Comparison of ENCODE assay signal across 25 cellular contexts in the genomic region with DNA sequence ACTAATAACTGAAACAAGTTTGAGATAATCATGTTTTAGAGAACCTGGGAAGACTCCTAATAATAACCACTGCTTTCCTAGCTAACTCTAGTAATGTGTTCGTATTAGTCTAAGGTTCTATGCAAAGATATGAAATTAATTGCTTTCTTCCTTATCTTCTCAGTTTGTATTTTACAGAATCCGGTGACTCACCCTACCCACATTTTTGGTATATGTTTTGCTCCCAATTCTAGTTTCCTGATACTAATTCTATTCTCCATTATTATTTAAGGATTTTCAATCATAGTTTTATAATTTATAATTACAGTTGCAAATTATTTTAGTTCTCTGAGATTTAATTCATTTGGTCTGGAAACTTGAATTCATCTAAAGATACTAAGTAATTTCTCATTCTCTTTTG.
"Had no signal": no experiment of that assay in that cellular context is flagged by ENCODE, and none has a peak within 500 bp of the region (broad histone marks: within the 10 kb centered on the region; RNA-seq: fewer than 3 reads in every experiment).

No MANE protein-coding gene starts in this region.

- DNase-seq: stimulated activated CD4-positive, alpha-beta T cell treated with anti-CD3 and anti-CD28 coated beads, Interleukin-2, amount 100 ng/mL, for 48 hours; stimulated activated CD4-positive, alpha-beta T cell treated with anti-CD3 and anti-CD28 coated beads, Interleukin-4, amount 100 ng/mL, for 1 hour; stimulated activated CD4-positive, alpha-beta T cell treated with anti-CD3 and anti-CD28 coated beads, Interleukin-4, amount 100 ng/mL, for 24 hours; stimulated activated CD4-positive, alpha-beta T cell treated with anti-CD3 and anti-CD28 coated beads, Interleukin-4, amount 100 ng/mL, for 4 hours; stimulated activated CD8-positive, alpha-beta memory T cell treated with anti-CD3 and anti-CD28 coated beads, Interleukin-4, amount 100 ng/mL, for 48 hours; stimulated activated naive B cell treated with anti-CD40 and anti-IgM and Interleukin-4, amounts not matched to agents 10 μg/mL and 1 μg/mL and 100 μg/mL, for 72 hours; stimulated activated naive CD4-positive, alpha-beta T cell; stimulated activated naive CD4-positive, alpha-beta T cell treated with Interleukin-2 at 50 U/mL for 16 hours; stimulated activated naive CD8-positive, alpha-beta T cell treated with anti-CD3 and anti-CD28 coated beads, Interleukin-15, amount 100 ng/mL, for 72 hours; stimulated activated naive CD8-positive, alpha-beta T cell treated with anti-CD3 and anti-CD28 coated beads, Interleukin-15, Interleukin-2, amounts not matched to agents 100 U/mL and 50 U/mL, for 24 hours; stomach; substantia nigra; testis; thyroid gland; tibial artery; transverse colon; trophoblast cell; upper lobe of left lung; upper lobe of right lung; uterus had no signal

- FAIRE-seq: urothelium cell line had no signal

- H3K27ac ChIP-seq: stomach, suprapubic skin, testis, thoracic aorta, thyroid gland, tibial artery, tibial nerve, transverse colon, upper lobe of left lung, upper lobe of right lung, uterus, vagina had no signal

- H3K4me3 ChIP-seq: stomach, suprapubic skin, testis, thoracic aorta, thyroid gland, tibial artery, tibial nerve, transverse colon, upper lobe of left lung, upper lobe of right lung, uterus, vagina had no signal

- H3K36me3 ChIP-seq: stomach, suprapubic skin, thoracic aorta, thyroid gland, tibial artery, tibial nerve, transverse colon, upper lobe of left lung, upper lobe of right lung, uterus, vagina had no signal

- H3K4me1 ChIP-seq: stomach, suprapubic skin, testis, tibial artery, tibial nerve, upper lobe of left lung, upper lobe of right lung, uterus, vagina had no signal

- H3K27me3 ChIP-seq: suprapubic skin, testis, thyroid gland, tibial artery, tibial nerve, transverse colon, upper lobe of left lung, upper lobe of right lung, uterus, vagina had no signal

- H3K9me3 ChIP-seq: stomach, suprapubic skin, testis, thoracic aorta, thyroid gland, tibial artery, tibial nerve, transverse colon, upper lobe of left lung, upper lobe of right lung, uterus, vagina had no signal
